In genomic region chr12:86712425-86712843, GRCh38 we compare ENCODE assay signal across 10 cellular contexts.
A peak's percentile ranks its signal among the peaks of the same experiment; 100 is the strongest.
DNase-seq lines count a peak whose midpoint lies in the region; ATAC-seq lines count a peak whose summit lies in the region.
"Had no signal": no experiment of that assay in that cellular context is flagged by ENCODE, and none has a peak within 500 bp of the region (broad histone marks: within the 10 kb centered on the region; RNA-seq: fewer than 3 reads in every experiment).

No MANE protein-coding gene starts in this region.

- H3K4me2 ChIP-seq in BLaER1 treated with 17β-estradiol and CSF1 and Interleukin-3, amounts not matched to agents 10 nM and 100 nM = peak overlapping the region in 4 of 11 experiments; percentile 37 to 71 (median 48); a peak in 5 of 22 replicates

- H3K27me3 ChIP-seq in BLaER1 treated with 17β-estradiol and CSF1 and Interleukin-3, amounts not matched to agents 10 nM and 100 nM = no peaks in the 10 kb centered on the region
- H3K27me3 ChIP-seq in H7 (ENCODE audit: control insufficient read depth, insufficient read depth, low read length) = no peaks in the 10 kb centered on the region

- no peak for ATAC-seq in GM18873 (IDR thresholded peaks at IDR 0.05; ENCODE audit: low FRiP score, unreplicated experiment)

- no peaks in the 10 kb centered on the region; a peak in 1 of 22 replicates for H3K36me3 ChIP-seq in BLaER1 treated with 17β-estradiol and CSF1 and Interleukin-3, amounts not matched to agents 10 nM and 100 nM
- H3K36me3 ChIP-seq in H7 (replicated peaks; ENCODE audit: control insufficient read depth, insufficient read depth, low read length) = no peaks in the 10 kb centered on the region

- H3K9me3 ChIP-seq in BLaER1 treated with 17β-estradiol and CSF1 and Interleukin-3, amounts not matched to agents 10 nM and 100 nM (replicated peaks in 1 of 11) = peaks cover 13 to 45% (median 18%) of the 10 kb centered on the region in 11 experiments

- H4K20me1 ChIP-seq in BLaER1 treated with 17β-estradiol and CSF1 and Interleukin-3, amounts not matched to agents 10 nM and 100 nM = no peaks in the 10 kb centered on the region

- peak; percentile 95 for DNase-seq in HT1080 (ENCODE audit: low read depth)
- DNase-seq in astrocyte of the hippocampus (ENCODE audit: low read depth, low spot score) = peak; percentile 94
- peak; percentile 97 for DNase-seq in kidney tubule cell (ENCODE audit: low spot score)
- DNase-seq in H7 = no peak
- no peak for DNase-seq in NCI-H146 treated with DMSO at 0.1 percent for 48 hours (lab: John Stamatoyannopoulos, UW; ENCODE audit: unreplicated experiment)
- no peak for DNase-seq in NCI-H82 treated with DMSO at 0.1 percent for 48 hours (lab: John Stamatoyannopoulos, UW; ENCODE audit: unreplicated experiment)
- DNase-seq: activated CD4-positive, CD25-positive, alpha-beta regulatory T cell treated with anti-CD3 and anti-CD28 coated beads, Interleukin-2, amount 50 U/mL, for 72 hours; NCI-H1436 had no signal

- H3K4me3 ChIP-seq in BLaER1 treated with 17β-estradiol and CSF1 and Interleukin-3, amounts not matched to agents 10 nM and 100 nM = no peak overlapping the region
- no peak overlapping the region for H3K4me3 ChIP-seq in H7 (ENCODE audit: insufficient read depth, low read depth, low read length)

- peak overlapping the region in 6 of 11 experiments; percentile 24 to 83 (median 64); a peak in 9 of 22 replicates for H3K27ac ChIP-seq in BLaER1 treated with 17β-estradiol and CSF1 and Interleukin-3, amounts not matched to agents 10 nM and 100 nM

- peaks cover 0 to 21% (median 0%) of the 10 kb centered on the region in 10 experiments; a peak in 6 of 20 replicates for H3K4me1 ChIP-seq in BLaER1 treated with 17β-estradiol and CSF1 and Interleukin-3, amounts not matched to agents 10 nM and 100 nM

- H3K9ac ChIP-seq in BLaER1 treated with 17β-estradiol and CSF1 and Interleukin-3, amounts not matched to agents 10 nM and 100 nM = peak overlapping the region in 2 of 11 experiments; percentile 32 to 54; a peak in 3 of 22 replicates

Comparison
In these comparisons a context has a peak if more than half of its experiments do, and no peak if none do; other contexts are left out.
1. DNase-seq: peak in HT1080 (single experiment), astrocyte of the hippocampus (single experiment) and kidney tubule cell (single experiment); none in H7 (single experiment), NCI-H146 treated with DMSO at 0.1 percent for 48 hours (single experiment) and NCI-H82 treated with DMSO at 0.1 percent for 48 hours (single experiment).